In genomic region chr7:100852048-100852872, GRCh38 we compare ENCODE assay signal across 1 cellular context.
TF ChIP-seq lines count a peak whose summit lies in the region.

A gene with protein sequence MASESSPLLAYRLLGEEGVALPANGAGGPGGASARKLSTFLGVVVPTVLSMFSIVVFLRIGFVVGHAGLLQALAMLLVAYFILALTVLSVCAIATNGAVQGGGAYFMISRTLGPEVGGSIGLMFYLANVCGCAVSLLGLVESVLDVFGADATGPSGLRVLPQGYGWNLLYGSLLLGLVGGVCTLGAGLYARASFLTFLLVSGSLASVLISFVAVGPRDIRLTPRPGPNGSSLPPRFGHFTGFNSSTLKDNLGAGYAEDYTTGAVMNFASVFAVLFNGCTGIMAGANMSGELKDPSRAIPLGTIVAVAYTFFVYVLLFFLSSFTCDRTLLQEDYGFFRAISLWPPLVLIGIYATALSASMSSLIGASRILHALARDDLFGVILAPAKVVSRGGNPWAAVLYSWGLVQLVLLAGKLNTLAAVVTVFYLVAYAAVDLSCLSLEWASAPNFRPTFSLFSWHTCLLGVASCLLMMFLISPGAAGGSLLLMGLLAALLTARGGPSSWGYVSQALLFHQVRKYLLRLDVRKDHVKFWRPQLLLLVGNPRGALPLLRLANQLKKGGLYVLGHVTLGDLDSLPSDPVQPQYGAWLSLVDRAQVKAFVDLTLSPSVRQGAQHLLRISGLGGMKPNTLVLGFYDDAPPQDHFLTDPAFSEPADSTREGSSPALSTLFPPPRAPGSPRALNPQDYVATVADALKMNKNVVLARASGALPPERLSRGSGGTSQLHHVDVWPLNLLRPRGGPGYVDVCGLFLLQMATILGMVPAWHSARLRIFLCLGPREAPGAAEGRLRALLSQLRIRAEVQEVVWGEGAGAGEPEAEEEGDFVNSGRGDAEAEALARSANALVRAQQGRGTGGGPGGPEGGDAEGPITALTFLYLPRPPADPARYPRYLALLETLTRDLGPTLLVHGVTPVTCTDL (plus strand): TSS chr7:100852713. CDS start chr7:100854198, 1,485 bp downstream.

TF ChIP-seq in K562, 482 proteins besides CTCF, POLR2A, EP300 and RAD21 (continued from another document and continues in another):
- TF ChIP-seq TFE3 (CRISPR knock-in tag; IDR thresholded peaks at IDR 0.05) (no peak), KDM2B (CRISPR knock-in tag; IDR thresholded peaks at IDR 0.05) (0 out of 2 replicates have a peak, but pooled peaks have one; percentile 33), NONO (IDR thresholded peaks at IDR 0.05; ENCODE audit: low read depth in 2 of 2, low read length in 1 of 2) (no peak), E4F1 (CRISPR knock-in tag; IDR thresholded peaks at IDR 0.05; ENCODE audit: borderline replicate concordance) (no peak), ZNF311 (CRISPR knock-in tag; IDR thresholded peaks at IDR 0.05) (no peak), ZFP1 (CRISPR knock-in tag; IDR thresholded peaks at IDR 0.05) (0 out of 2 replicates have a peak, but pooled peaks have one; percentile 13), XRCC5 (IDR thresholded peaks at IDR 0.05; ENCODE audit: low read depth, low read length) (peak; percentile 73; the same call in 1 of the 2 replicates), ZNF707 (CRISPR knock-in tag; conservative IDR thresholded peaks at IDR 0.05) (no peak), DPF2 (IDR thresholded peaks at IDR 0.05) (no peak), PHF21A (IDR thresholded peaks at IDR 0.05; ENCODE audit: borderline replicate concordance, low read depth) (no peak), HDAC8 (tag; IDR thresholded peaks at IDR 0.05) (no peak), PHF8 (IDR thresholded peaks at IDR 0.05; ENCODE audit: borderline replicate concordance, low read length) (peak; percentile 48; the same call in 1 of the 2 replicates), ZKSCAN8 (CRISPR knock-in tag; IDR thresholded peaks at IDR 0.05) (no peak), IRF9 (tag; IDR thresholded peaks at IDR 0.05) (no peak), TFAM (CRISPR knock-in tag; conservative IDR thresholded peaks at IDR 0.05) (no peak), BDP1 (IDR thresholded peaks at IDR 0.05; ENCODE audit: insufficient read depth, insufficient read length) (no peak), ETS1 (conservative IDR thresholded peaks at IDR 0.05; ENCODE audit: control insufficient read depth, low read depth, low read length) (peak; percentile 94), ZNF24 (IDR thresholded peaks at IDR 0.05) (0 out of 2 replicates have a peak, but pooled peaks have one; percentile 4), STAT5A (IDR thresholded peaks at IDR 0.05; ENCODE audit: borderline replicate concordance, low read length) (no peak), GTF2F1 (IDR thresholded peaks at IDR 0.05; ENCODE audit: low read depth, low read length) (no peak), ERF (CRISPR knock-in tag; IDR thresholded peaks at IDR 0.05) (peak; percentile 51; the same call in 1 of the 2 replicates), ZBTB7A (IDR thresholded peaks at IDR 0.05; ENCODE audit: borderline replicate concordance, control insufficient read depth, low read depth, low read length) (peak; percentile 37), U2AF2 (optimal IDR thresholded peaks at IDR 0.05; ENCODE audit: low read depth, low read length) (no peak), ZBTB8A (IDR thresholded peaks at IDR 0.05; ENCODE audit: partially characterized antibody) (no peak), LEF1 (IDR thresholded peaks at IDR 0.05) (no peak), MYNN (IDR thresholded peaks at IDR 0.05) (no peak; the same call in 1 of the 2 replicates), MYNN (CRISPR knock-in tag; IDR thresholded peaks at IDR 0.05) (no peak), PPARD (CRISPR knock-in tag; IDR thresholded peaks at IDR 0.05) (no peak), CREB1 (IDR thresholded peaks at IDR 0.05) (peak; percentile 16; the same call in 1 of the 2 replicates), CREB1 (CRISPR knock-in tag; IDR thresholded peaks at IDR 0.05) (0 out of 2 replicates have a peak, but pooled peaks have one; percentile 28), ZBTB9 (CRISPR knock-in tag; IDR thresholded peaks at IDR 0.05) (no peak), ZNF445 (CRISPR knock-in tag; IDR thresholded peaks at IDR 0.05; ENCODE audit: low read depth) (no peak), POLR2AphosphoS5 (IDR thresholded peaks at IDR 0.05; ENCODE audit: control insufficient read depth, insufficient read depth, low read depth, low read length) (no peak)
- TF ChIP-seq, protein P1, sequence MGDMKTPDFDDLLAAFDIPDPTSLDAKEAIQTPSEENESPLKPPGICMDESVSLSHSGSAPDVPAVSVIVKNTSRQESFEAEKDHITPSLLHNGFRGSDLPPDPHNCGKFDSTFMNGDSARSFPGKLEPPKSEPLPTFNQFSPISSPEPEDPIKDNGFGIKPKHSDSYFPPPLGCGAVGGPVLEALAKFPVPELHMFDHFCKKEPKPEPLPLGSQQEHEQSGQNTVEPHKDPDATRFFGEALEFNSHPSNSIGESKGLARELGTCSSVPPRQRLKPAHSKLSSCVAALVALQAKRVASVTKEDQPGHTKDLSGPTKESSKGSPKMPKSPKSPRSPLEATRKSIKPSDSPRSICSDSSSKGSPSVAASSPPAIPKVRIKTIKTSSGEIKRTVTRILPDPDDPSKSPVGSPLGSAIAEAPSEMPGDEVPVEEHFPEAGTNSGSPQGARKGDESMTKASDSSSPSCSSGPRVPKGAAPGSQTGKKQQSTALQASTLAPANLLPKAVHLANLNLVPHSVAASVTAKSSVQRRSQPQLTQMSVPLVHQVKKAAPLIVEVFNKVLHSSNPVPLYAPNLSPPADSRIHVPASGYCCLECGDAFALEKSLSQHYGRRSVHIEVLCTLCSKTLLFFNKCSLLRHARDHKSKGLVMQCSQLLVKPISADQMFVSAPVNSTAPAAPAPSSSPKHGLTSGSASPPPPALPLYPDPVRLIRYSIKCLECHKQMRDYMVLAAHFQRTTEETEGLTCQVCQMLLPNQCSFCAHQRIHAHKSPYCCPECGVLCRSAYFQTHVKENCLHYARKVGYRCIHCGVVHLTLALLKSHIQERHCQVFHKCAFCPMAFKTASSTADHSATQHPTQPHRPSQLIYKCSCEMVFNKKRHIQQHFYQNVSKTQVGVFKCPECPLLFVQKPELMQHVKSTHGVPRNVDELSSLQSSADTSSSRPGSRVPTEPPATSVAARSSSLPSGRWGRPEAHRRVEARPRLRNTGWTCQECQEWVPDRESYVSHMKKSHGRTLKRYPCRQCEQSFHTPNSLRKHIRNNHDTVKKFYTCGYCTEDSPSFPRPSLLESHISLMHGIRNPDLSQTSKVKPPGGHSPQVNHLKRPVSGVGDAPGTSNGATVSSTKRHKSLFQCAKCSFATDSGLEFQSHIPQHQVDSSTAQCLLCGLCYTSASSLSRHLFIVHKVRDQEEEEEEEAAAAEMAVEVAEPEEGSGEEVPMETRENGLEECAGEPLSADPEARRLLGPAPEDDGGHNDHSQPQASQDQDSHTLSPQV (IDR thresholded peaks at IDR 0.05) = no peak
- TF ChIP-seq, protein P2, sequence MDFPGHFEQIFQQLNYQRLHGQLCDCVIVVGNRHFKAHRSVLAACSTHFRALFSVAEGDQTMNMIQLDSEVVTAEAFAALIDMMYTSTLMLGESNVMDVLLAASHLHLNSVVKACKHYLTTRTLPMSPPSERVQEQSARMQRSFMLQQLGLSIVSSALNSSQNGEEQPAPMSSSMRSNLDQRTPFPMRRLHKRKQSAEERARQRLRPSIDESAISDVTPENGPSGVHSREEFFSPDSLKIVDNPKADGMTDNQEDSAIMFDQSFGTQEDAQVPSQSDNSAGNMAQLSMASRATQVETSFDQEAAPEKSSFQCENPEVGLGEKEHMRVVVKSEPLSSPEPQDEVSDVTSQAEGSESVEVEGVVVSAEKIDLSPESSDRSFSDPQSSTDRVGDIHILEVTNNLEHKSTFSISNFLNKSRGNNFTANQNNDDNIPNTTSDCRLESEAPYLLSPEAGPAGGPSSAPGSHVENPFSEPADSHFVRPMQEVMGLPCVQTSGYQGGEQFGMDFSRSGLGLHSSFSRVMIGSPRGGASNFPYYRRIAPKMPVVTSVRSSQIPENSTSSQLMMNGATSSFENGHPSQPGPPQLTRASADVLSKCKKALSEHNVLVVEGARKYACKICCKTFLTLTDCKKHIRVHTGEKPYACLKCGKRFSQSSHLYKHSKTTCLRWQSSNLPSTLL (IDR thresholded peaks at IDR 0.05) = no peak
- TF ChIP-seq, protein P3, sequence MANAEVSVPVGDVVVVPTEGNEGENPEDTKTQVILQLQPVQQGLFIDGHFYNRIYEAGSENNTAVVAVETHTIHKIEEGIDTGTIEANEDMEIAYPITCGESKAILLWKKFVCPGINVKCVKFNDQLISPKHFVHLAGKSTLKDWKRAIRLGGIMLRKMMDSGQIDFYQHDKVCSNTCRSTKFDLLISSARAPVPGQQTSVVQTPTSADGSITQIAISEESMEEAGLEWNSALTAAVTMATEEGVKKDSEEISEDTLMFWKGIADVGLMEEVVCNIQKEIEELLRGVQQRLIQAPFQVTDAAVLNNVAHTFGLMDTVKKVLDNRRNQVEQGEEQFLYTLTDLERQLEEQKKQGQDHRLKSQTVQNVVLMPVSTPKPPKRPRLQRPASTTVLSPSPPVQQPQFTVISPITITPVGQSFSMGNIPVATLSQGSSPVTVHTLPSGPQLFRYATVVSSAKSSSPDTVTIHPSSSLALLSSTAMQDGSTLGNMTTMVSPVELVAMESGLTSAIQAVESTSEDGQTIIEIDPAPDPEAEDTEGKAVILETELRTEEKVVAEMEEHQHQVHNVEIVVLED (CRISPR knock-in tag; IDR thresholded peaks at IDR 0.05) = no peak
- TF ChIP-seq, protein P4, sequence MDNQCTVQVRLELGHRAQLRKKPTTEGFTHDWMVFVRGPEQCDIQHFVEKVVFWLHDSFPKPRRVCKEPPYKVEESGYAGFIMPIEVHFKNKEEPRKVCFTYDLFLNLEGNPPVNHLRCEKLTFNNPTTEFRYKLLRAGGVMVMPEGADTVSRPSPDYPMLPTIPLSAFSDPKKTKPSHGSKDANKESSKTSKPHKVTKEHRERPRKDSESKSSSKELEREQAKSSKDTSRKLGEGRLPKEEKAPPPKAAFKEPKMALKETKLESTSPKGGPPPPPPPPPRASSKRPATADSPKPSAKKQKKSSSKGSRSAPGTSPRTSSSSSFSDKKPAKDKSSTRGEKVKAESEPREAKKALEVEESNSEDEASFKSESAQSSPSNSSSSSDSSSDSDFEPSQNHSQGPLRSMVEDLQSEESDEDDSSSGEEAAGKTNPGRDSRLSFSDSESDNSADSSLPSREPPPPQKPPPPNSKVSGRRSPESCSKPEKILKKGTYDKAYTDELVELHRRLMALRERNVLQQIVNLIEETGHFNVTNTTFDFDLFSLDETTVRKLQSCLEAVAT (IDR thresholded peaks at IDR 0.05) = no peak
